ENCODE assay signal across 8 cellular contexts in genomic region chr12:64737539-64737938, GRCh38. TPM values are rescaled to one million over a fixed set of nuclear protein-coding genes. Genes with fewer than 3 reads are reported as not detected.
A peak's percentile ranks its signal among the peaks of the same experiment; 100 is the strongest.
DNase-seq lines count a peak whose midpoint lies in the region; ATAC-seq and TF ChIP-seq lines count a peak whose summit lies in the region.
"Had no signal": no experiment of that assay in that cellular context is flagged by ENCODE, and none has a peak within 500 bp of the region (broad histone marks: within the 10 kb centered on the region; RNA-seq: fewer than 3 reads in every experiment).

No MANE protein-coding gene starts in this region.

- peaks cover 24% of the 10 kb centered on the region for H3K4me1 Mint-ChIP-seq in activated CD4-positive, alpha-beta T cell treated with anti-CD3 and anti-CD28 coated beads, Interleukin-2, amount 10 ng/mL, durations not matched to agents 7 days and 5 days
- H3K4me1 Mint-ChIP-seq in effector memory CD8-positive, alpha-beta T cell (ENCODE audit: low read depth in 2 of 2), result peaks cover 0 to 9% of the 10 kb centered on the region in 2 donors
- no peaks in the 10 kb centered on the region for H3K4me1 Mint-ChIP-seq in endodermal cell

- H3K27ac Mint-ChIP-seq in activated CD4-positive, alpha-beta T cell treated with anti-CD3 and anti-CD28 coated beads, Interleukin-2, amount 10 ng/mL, durations not matched to agents 7 days and 5 days, result peak overlapping the region; percentile 73
- H3K27ac Mint-ChIP-seq in effector memory CD8-positive, alpha-beta T cell, result peak overlapping the region in 1 of 2 donors; percentile 38
- no peak overlapping the region for H3K27ac Mint-ChIP-seq in endodermal cell

- TF ChIP-seq CTCF in HCT116 (IDR thresholded peaks at IDR 0.05 in 2 of 3, conservative IDR thresholded peaks at IDR 0.05 in 1 of 3; ENCODE audit: borderline replicate concordance in 1 of 3, insufficient read depth in 1 of 3, low read depth in 2 of 3, low read length in 2 of 3) (no peak), endodermal cell (conservative IDR thresholded peaks at IDR 0.05) (no peak)

- peaks cover 56% of the 10 kb centered on the region for H3K36me3 Mint-ChIP-seq in activated CD4-positive, alpha-beta T cell treated with anti-CD3 and anti-CD28 coated beads, Interleukin-2, amount 10 ng/mL, durations not matched to agents 7 days and 5 days (ENCODE audit: low read depth)
- peaks cover 46% of the 10 kb centered on the region for H3K36me3 Mint-ChIP-seq in effector memory CD8-positive, alpha-beta T cell (ENCODE audit: insufficient read depth)
- H3K36me3 Mint-ChIP-seq in endodermal cell (ENCODE audit: low read depth), result peaks cover 80% of the 10 kb centered on the region

- no peaks in the 10 kb centered on the region for H3K9me2 ChIP-seq in HCT116 (ENCODE audit: insufficient read depth)

- POLR2A ChIA-PET in HCT116 (lab: Charles Lee), result no interaction called here
- POLR2A ChIA-PET in activated CD4-positive, alpha-beta T cell treated with anti-CD3 and anti-CD28 coated beads, Interleukin-2, amount 10 ng/mL, durations not matched to agents 7 days and 5 days (lab: Charles Lee), result no interaction called here

- no peaks in the 10 kb centered on the region for H3K9me3 Mint-ChIP-seq in activated CD4-positive, alpha-beta T cell treated with anti-CD3 and anti-CD28 coated beads, Interleukin-2, amount 10 ng/mL, durations not matched to agents 7 days and 5 days
- H3K9me3 Mint-ChIP-seq in effector memory CD8-positive, alpha-beta T cell, result no peaks in the 10 kb centered on the region
- H3K9me3 Mint-ChIP-seq in endodermal cell, result no peaks in the 10 kb centered on the region

- H4K20me1 ChIP-seq in HCT116 (ENCODE audit: insufficient read depth), result no peaks in the 10 kb centered on the region

- BruUV-seq in HCT116 (replicated peaks; lab: Mats Ljungman, UMichigan), result no TSS peak

- WGBS in endodermal cell (ENCODE audit: insufficient coverage in 1 of 2, insufficient read length in 1 of 2), 2 experiments, result 82% methylated on average over 1 of the region's 1 CpG; no CpG with 5 or more reads in 1 of the 2 experiments

- H3K36me3 ChIP-seq in HCT116 (ENCODE audit: control insufficient read depth in 1 of 2, insufficient read depth in 2 of 2, low read length in 2 of 2) (peaks cover 2 to 6% of the 10 kb centered on the region in 2 experiments; a peak in 2 of 4 replicates), endodermal cell (ENCODE audit: control insufficient read depth, insufficient read depth, low read length) (peaks cover 71% of the 10 kb centered on the region)

- H3K27ac ChIP-seq in HCT116 (ENCODE audit: low read depth, low read length) (no peak overlapping the region), caudate nucleus (ENCODE audit: low read depth, low read length) (no peak overlapping the region), endodermal cell (ENCODE audit: low read depth, low read length) (no peak overlapping the region)

- TF ChIP-seq POLR2A in HCT116 (IDR thresholded peaks at IDR 0.05; ENCODE audit: borderline replicate concordance, extremely low read depth, insufficient read depth, insufficient read length), result no peak

- H3K4me1 ChIP-seq in HCT116 (ENCODE audit: control insufficient read depth in 1 of 2, insufficient read depth in 2 of 2, low read length in 2 of 2) (peaks cover 11 to 12% of the 10 kb centered on the region in 2 experiments), endodermal cell (ENCODE audit: control insufficient read depth, insufficient read depth, low read length) (no peaks in the 10 kb centered on the region)

- ATAC-seq in HCT116 (no peak), HG03342 (IDR thresholded peaks at IDR 0.05; ENCODE audit: unreplicated experiment) (no peak)
- ATAC-seq in effector memory CD8-positive, alpha-beta T cell (replicated peaks), result peak; percentile 62

- DNase-seq in DMS153 treated with DMSO at 0.1 percent for 48 hours (lab: John Stamatoyannopoulos, UW; ENCODE audit: unreplicated experiment), result peak; percentile 3
- DNase-seq in HCT116 (ENCODE audit: low read depth, low spot score), result peak; percentile 15
- peak; percentile 45 for DNase-seq in activated CD4-positive, alpha-beta T cell treated with anti-CD3 and anti-CD28 coated beads, Interleukin-2, amount 10 ng/mL, durations not matched to agents 7 days and 5 days
- no peak for DNase-seq in effector memory CD8-positive, alpha-beta T cell
- no peak for DNase-seq in caudate nucleus (lab: John Stamatoyannopoulos, UW)
- DNase-seq in endodermal cell, result no peak
- DNase-seq: DMS79 treated with DMSO at 0.1 percent for 48 hours had no signal

- no peak overlapping the region for H2AFZ ChIP-seq in HCT116 (ENCODE audit: low read depth, low read length, poor library complexity, severe bottlenecking)

- no peaks in the 10 kb centered on the region for H3K27me3 Mint-ChIP-seq in activated CD4-positive, alpha-beta T cell treated with anti-CD3 and anti-CD28 coated beads, Interleukin-2, amount 10 ng/mL, durations not matched to agents 7 days and 5 days
- H3K27me3 Mint-ChIP-seq in effector memory CD8-positive, alpha-beta T cell, result no peaks in the 10 kb centered on the region
- H3K27me3 Mint-ChIP-seq in endodermal cell (ENCODE audit: insufficient read depth), result no peaks in the 10 kb centered on the region

- no peaks in the 10 kb centered on the region for H3K9me3 ChIP-seq in HCT116 (ENCODE audit: control insufficient read depth in 1 of 2, insufficient read depth in 1 of 2, low read depth in 1 of 2, low read length in 2 of 2)
- no peaks in the 10 kb centered on the region for H3K9me3 ChIP-seq in endodermal cell (ENCODE audit: control insufficient read depth, low read length)

- no peak overlapping the region for H3K9ac ChIP-seq in HCT116 (ENCODE audit: low read length)
- H3K9ac ChIP-seq in endodermal cell (ENCODE audit: extremely low read depth, low read length, poor library complexity, severe bottlenecking), result no peak overlapping the region

- CTCF ChIA-PET in HCT116 (lab: Charles Lee), result interaction anchor here (1.5 kb wide), 1 partner anchor 39 kb away, joined by 5 read pairs; no protein-coding TSS in a partner anchor
- CTCF ChIA-PET in activated CD4-positive, alpha-beta T cell treated with anti-CD3 and anti-CD28 coated beads, Interleukin-2, amount 10 ng/mL, durations not matched to agents 7 days and 5 days (lab: Charles Lee), result interaction anchor here (1.1 to 1.9 kb wide), 2 partner anchors 21 to 22 kb away, joined by 3 to 4 read pairs; no protein-coding TSS in a partner anchor

- no peak overlapping the region for H3K4me2 ChIP-seq in HCT116 (ENCODE audit: low read length)

- no peaks in the 10 kb centered on the region for H3K79me2 ChIP-seq in HCT116 (ENCODE audit: insufficient read depth, low read length)

- no peak for TF ChIP-seq RAD21 in HCT116 (IDR thresholded peaks at IDR 0.05; ENCODE audit: low read depth)

- no peak overlapping the region for H3K4me3 ChIP-seq in HCT116 (replicated peaks in 1 of 2; ENCODE audit: low read depth in 1 of 2, low read length in 2 of 2)
- no peak overlapping the region for H3K4me3 ChIP-seq in endodermal cell (ENCODE audit: low read length)

- no peak overlapping the region for H3K4me3 Mint-ChIP-seq in activated CD4-positive, alpha-beta T cell treated with anti-CD3 and anti-CD28 coated beads, Interleukin-2, amount 10 ng/mL, durations not matched to agents 7 days and 5 days
- no peak overlapping the region for H3K4me3 Mint-ChIP-seq in effector memory CD8-positive, alpha-beta T cell
- H3K4me3 Mint-ChIP-seq in endodermal cell, result no peak overlapping the region

- intact Hi-C loops in HCT116 (cut with micrococcal nuclease), result no loop called here

- H3K27me3 ChIP-seq in HCT116 (ENCODE audit: insufficient read depth, low read length), result no peaks in the 10 kb centered on the region
- H3K27me3 ChIP-seq in endodermal cell (ENCODE audit: control insufficient read depth, insufficient read depth, low read length, poor library complexity, severe bottlenecking), result no peaks in the 10 kb centered on the region

- RAD21 ChIA-PET in HCT116 (lab: Charles Lee; ENCODE audit: low non-redundant PET in 1 of 2, low total read pairs in 2 of 2, uncharacterized antibody in 2 of 2, unreplicated experiment in 2 of 2), result no interaction called here

TF ChIP-seq in HCT116, 20 proteins besides CTCF, POLR2A, EP300 and RAD21 (continues in another document):
- no peak for TF ChIP-seq EGR1 (IDR thresholded peaks at IDR 0.05; ENCODE audit: low read depth)
- no peak for TF ChIP-seq ZNF274 (IDR thresholded peaks at IDR 0.05; ENCODE audit: low read depth, low read length)
- TF ChIP-seq EZH2 (IDR thresholded peaks at IDR 0.05), result no peak
- TF ChIP-seq POLR2AphosphoS5 (IDR thresholded peaks at IDR 0.05; ENCODE audit: low read depth, low read length), result peak; percentile 41; the same call in 1 of the 2 replicates
- TF ChIP-seq ELF1 (IDR thresholded peaks at IDR 0.05; ENCODE audit: borderline replicate concordance, low read depth), result no peak
- TF ChIP-seq EZH2phosphoT487 (IDR thresholded peaks at IDR 0.05; ENCODE audit: borderline replicate concordance), result no peak
- no peak for TF ChIP-seq SIN3A (IDR thresholded peaks at IDR 0.05; ENCODE audit: low read depth)
- TF ChIP-seq MAX (IDR thresholded peaks at IDR 0.05), result peak; percentile 74
- no peak; the same call in 1 of the 2 replicates for TF ChIP-seq SP1 (IDR thresholded peaks at IDR 0.05; ENCODE audit: low read depth)
- peak; percentile 71 for TF ChIP-seq CEBPB (IDR thresholded peaks at IDR 0.05; ENCODE audit: low read depth)
- no peak for TF ChIP-seq CBX3 (IDR thresholded peaks at IDR 0.05; ENCODE audit: low read depth)
- TF ChIP-seq ATF3 (IDR thresholded peaks at IDR 0.05), result no peak
- TF ChIP-seq TCF7L2 (IDR thresholded peaks at IDR 0.05; ENCODE audit: borderline replicate concordance, extremely low read depth, insufficient read depth, insufficient read length), result no peak
- no peak for TF ChIP-seq ZFX (IDR thresholded peaks at IDR 0.05)
- TF ChIP-seq JUND (IDR thresholded peaks at IDR 0.05), result no peak

RNA-seq across cellular contexts. Expression of gene GNS, which starts 21.7 kb away (rescaled TPM):
- 45.7 TPM for total RNA-seq in HCT116 (2021; ENCODE audit: unreplicated experiment)
- polyA plus RNA-seq in HCT116 (2012), result 27.1 and 28.1 TPM in 2 replicates
- total RNA-seq in activated CD4-positive, alpha-beta T cell treated with anti-CD3 and anti-CD28 coated beads, Interleukin-2, amount 10 ng/mL, durations not matched to agents 7 days and 5 days, result 10 to 100 TPM; 25.3 to 31.3 TPM
- 10 to 100 TPM; 46.4 to 48.1 TPM for total RNA-seq in endodermal cell
- 42.6 TPM for polyA plus RNA-seq in endodermal cell (2013, experiment 1 of 2)
- polyA plus RNA-seq in endodermal cell (2013, experiment 2 of 2), result 43.5 TPM

Comparison
In these comparisons a context has a peak if more than half of its experiments do, and no peak if none do; other contexts are left out.
1. DNase-seq: peak in DMS153 treated with DMSO at 0.1 percent for 48 hours (single experiment), HCT116 (single experiment) and activated CD4-positive, alpha-beta T cell treated with anti-CD3 and anti-CD28 coated beads, Interleukin-2, amount 10 ng/mL, durations not matched to agents 7 days and 5 days (single experiment); none in effector memory CD8-positive, alpha-beta T cell (0 of 3), caudate nucleus (0 of 61) and endodermal cell (single experiment).